Comparison of ENCODE assay signal across 8 cellular contexts in genomic region chr7:126881916-126882315, GRCh38.
A peak's percentile ranks its signal among the peaks of the same experiment; 100 is the strongest.
DNase-seq lines count a peak whose midpoint lies in the region; ATAC-seq and TF ChIP-seq lines count a peak whose summit lies in the region.
"Not testable (repeated sequence)": the region's sequence is repeated elsewhere in the genome, so short reads cannot be mapped to it uniquely, and the experiment has no call there.

No MANE protein-coding gene starts in this region.

- not testable (repeated sequence) for H3K27ac ChIP-seq in neural progenitor cell

- CTCF ChIA-PET in WTC11 (lab: Charles Lee): interaction anchor here (0.7 kb wide), 1 partner anchor 1415 kb away, joined by 3 read pairs; no protein-coding TSS in a partner anchor

- not testable (repeated sequence) for H3K36me3 ChIP-seq in neural progenitor cell

- not testable (repeated sequence) for H3K4me3 ChIP-seq in neural progenitor cell

- not testable (repeated sequence) for H3K27me3 Mint-ChIP-seq in WTC11 (ENCODE audit: low read depth); neural progenitor cell (ENCODE audit: insufficient read depth, low read depth)

- not testable (repeated sequence) for H3F3A ChIP-seq in neural progenitor cell (ENCODE audit: low read depth)

- not testable (repeated sequence) for H3K4me2 ChIP-seq in neural progenitor cell

- not testable (repeated sequence) for H3K36me3 Mint-ChIP-seq in WTC11, neural progenitor cell

- ATAC-seq in HG03159 (IDR thresholded peaks at IDR 0.05; ENCODE audit: unreplicated experiment) (peak; percentile 66), WTC11 (peak; percentile 35)

- not testable (repeated sequence) for H2AFZ ChIP-seq in neural progenitor cell (replicated peaks)

- H4K20me1 ChIP-seq in neural progenitor cell (ENCODE audit: low read depth): not testable (repeated sequence)

- H3K9ac ChIP-seq in neural progenitor cell: not testable (repeated sequence)

- not testable (repeated sequence) for H3K4me3 Mint-ChIP-seq in WTC11, neural progenitor cell

- H3K9me3 ChIP-seq in neural progenitor cell (ENCODE audit: low read depth): not testable (repeated sequence)

- DNase-seq in GM13977 (ENCODE audit: low spot score); WTC11 (ENCODE audit: low spot score): not testable (repeated sequence)
- peak; percentile 13 for DNase-seq in H4 (ENCODE audit: low spot score)
- peak; percentile 13 for DNase-seq in NCI-H1105 treated with DMSO at 0.1 percent for 48 hours (lab: John Stamatoyannopoulos, UW)
- DNase-seq in NCI-H2196 treated with DMSO at 0.1 percent for 48 hours (lab: John Stamatoyannopoulos, UW; ENCODE audit: unreplicated experiment): peak; percentile 19
- DNase-seq in RKO (ENCODE audit: low spot score): peak; percentile 30
- peak; percentile 9 for DNase-seq in neural progenitor cell (ENCODE audit: low spot score)

- in situ Hi-C loops in GM13977 (cut with MboI; ENCODE audit: low pct_unique_long_range_greater_than_20kb, low sequenced_read_pairs, unreplicated experiment): not testable (repeated sequence)

- peaks cover 19% of the 10 kb centered on the region for H3K4me1 Mint-ChIP-seq in WTC11
- not testable (repeated sequence) for H3K4me1 Mint-ChIP-seq in neural progenitor cell

- H3K27ac Mint-ChIP-seq in WTC11, neural progenitor cell: not testable (repeated sequence)

- H3K27me3 ChIP-seq in neural progenitor cell: not testable (repeated sequence)

- not testable (repeated sequence) for H3K79me2 ChIP-seq in neural progenitor cell (ENCODE audit: low read depth)

- H3K9me3 Mint-ChIP-seq in WTC11, neural progenitor cell: not testable (repeated sequence)

- H3K4me1 ChIP-seq in neural progenitor cell: not testable (repeated sequence)

- TF ChIP-seq CTCF in GM13977 (IDR thresholded peaks at IDR 0.05; ENCODE audit: extremely low read depth, insufficient read depth, missing control alignments) (peak; percentile 21), neural progenitor cell (IDR thresholded peaks at IDR 0.05) (peak; percentile 29)
- not testable (repeated sequence) for TF ChIP-seq CTCF in WTC11 (IDR thresholded peaks at IDR 0.05)

- POLR2A ChIA-PET in WTC11 (lab: Charles Lee): not testable (repeated sequence)
